Comparison of ENCODE assay signal across 8 cellular contexts in the genomic region with DNA sequence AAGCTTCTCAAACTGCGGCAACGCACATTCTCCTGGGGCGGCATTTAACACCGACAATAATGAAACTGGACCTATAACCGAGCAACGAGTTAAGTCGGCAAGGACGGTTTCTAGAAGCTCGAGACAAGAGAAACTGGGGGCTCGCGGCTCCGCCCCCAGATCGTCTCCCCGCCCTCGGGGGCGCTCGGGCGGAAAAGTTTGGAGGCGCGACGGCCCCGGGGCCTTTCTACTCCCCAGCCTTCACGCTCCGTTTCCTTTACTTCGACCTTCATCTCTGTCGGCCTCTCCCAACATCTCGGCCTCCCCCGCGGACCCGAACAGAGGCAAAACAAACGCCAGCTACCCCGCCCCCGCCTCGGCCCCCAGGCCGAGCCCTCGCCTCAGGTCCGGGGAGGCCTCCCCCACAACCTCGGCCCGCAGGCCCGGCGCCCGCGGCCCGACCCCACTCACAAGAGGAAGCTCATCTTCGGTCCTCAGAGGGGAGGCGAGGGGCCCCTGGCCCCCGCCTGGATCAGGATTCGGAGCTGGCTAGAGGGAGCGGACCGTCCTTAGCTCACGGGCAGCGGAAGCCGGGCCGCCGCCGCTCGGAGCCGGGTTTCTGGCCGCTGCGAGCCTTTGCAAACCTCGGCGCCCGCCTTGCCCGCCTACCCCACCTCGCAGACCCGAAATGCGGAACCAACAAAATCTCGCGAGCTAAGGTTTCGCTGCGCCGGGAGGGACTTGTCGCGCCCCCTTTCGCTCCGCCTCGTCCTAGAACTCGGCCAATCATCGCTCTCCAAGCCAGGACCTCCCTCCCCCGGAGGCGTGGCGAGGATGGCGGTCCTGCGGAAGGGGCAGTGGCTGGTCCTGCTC. TPM values are rescaled to one million over a fixed set of nuclear protein-coding genes. Genes with fewer than 3 reads are reported as not detected.
DNase-seq lines count a peak whose midpoint lies in the region; ATAC-seq and TF ChIP-seq lines count a peak whose summit lies in the region.

A gene (minus strand): TSS at position 669 of the 852 bp plus-strand sequence. CDS start 205 bp downstream, at position 464.

- H3K27ac Mint-ChIP-seq in T-helper 2 cell treated with Interferon-gamma antibody and Interleukin-4, amounts not matched to agents 5 μg/mL and 100 μg/mL, for 36 hours: peak within 1 kb of the TSS; percentile 83

- H3K27me3 ChIP-seq in ascending aorta (no peaks in the 10 kb centered on the region), right atrium auricular region (no peaks in the 10 kb centered on the region), uterus (no peaks in the 10 kb centered on the region)

- H3K9me3 Mint-ChIP-seq in T-helper 2 cell treated with Interferon-gamma antibody and Interleukin-4, amounts not matched to agents 5 μg/mL and 100 μg/mL, for 36 hours: no peaks in the 10 kb centered on the region

- H3K27ac ChIP-seq in ascending aorta: peak within 1 kb of the TSS; percentile 88 to 98
- peak within 1 kb of the TSS; percentile 92 to 97 for H3K27ac ChIP-seq in right atrium auricular region
- H3K27ac ChIP-seq in uterus: peak within 1 kb of the TSS; percentile 91 to 96

- H3K36me3 ChIP-seq in ascending aorta (peaks cover 0 to 5% of the 10 kb centered on the region in 2 donors), right atrium auricular region (no peaks in the 10 kb centered on the region), uterus (no peaks in the 10 kb centered on the region)

- intact Hi-C loops in ascending aorta (cut with DNase I): loop anchor here (1.0 to 5.0 kb wide), 4 partner anchors 20 to 350 kb away; a partner anchor contains a TSS
- intact Hi-C loops in uterus (cut with DNase I; ENCODE audit: low total_unique reads): no loop called here

- H3K4me3 ChIP-seq in ascending aorta: peak within 1 kb of the TSS; percentile 76 to 100
- peak within 1 kb of the TSS; percentile 81 to 98 for H3K4me3 ChIP-seq in right atrium auricular region
- H3K4me3 ChIP-seq in uterus: peak within 1 kb of the TSS; percentile 74 to 87

- peaks cover 39% of the 10 kb centered on the region for H3K4me1 Mint-ChIP-seq in T-helper 2 cell treated with Interferon-gamma antibody and Interleukin-4, amounts not matched to agents 5 μg/mL and 100 μg/mL, for 36 hours (ENCODE audit: low read depth)

- TF ChIP-seq POLR2A in uterus (IDR thresholded peaks at IDR 0.05): peak; percentile 90 to 92

- H3K36me3 Mint-ChIP-seq in T-helper 2 cell treated with Interferon-gamma antibody and Interleukin-4, amounts not matched to agents 5 μg/mL and 100 μg/mL, for 36 hours (ENCODE audit: low read depth): peaks cover 26% of the 10 kb centered on the region

- H3K4me1 ChIP-seq in ascending aorta (peaks cover 0 to 26% of the 10 kb centered on the region in 2 donors), right atrium auricular region (peaks cover 0 to 25% of the 10 kb centered on the region in 2 donors), uterus (peaks cover 0 to 6% of the 10 kb centered on the region in 2 donors)

- no peaks in the 10 kb centered on the region for H3K27me3 Mint-ChIP-seq in T-helper 2 cell treated with Interferon-gamma antibody and Interleukin-4, amounts not matched to agents 5 μg/mL and 100 μg/mL, for 36 hours (ENCODE audit: low read depth)

- TF ChIP-seq CTCF in ascending aorta (IDR thresholded peaks at IDR 0.05) (no peak), right atrium auricular region (IDR thresholded peaks at IDR 0.05) (no peak), uterus (IDR thresholded peaks at IDR 0.05) (peak in 2 of 4 experiments; percentile 5 to 25)

- H3K4me3 Mint-ChIP-seq in T-helper 2 cell treated with Interferon-gamma antibody and Interleukin-4, amounts not matched to agents 5 μg/mL and 100 μg/mL, for 36 hours: peak within 1 kb of the TSS; percentile 89

- DNase-seq in NCI-H1930 (lab: John Stamatoyannopoulos, UW) (peak; percentile 97 to 98), ascending aorta (ENCODE audit: low spot score in 2 of 2) (peak; percentile 91 to 99), right atrium auricular region (ENCODE audit: low spot score) (peak; percentile 95), pulmonary artery endothelial cell (ENCODE audit: low read depth, low spot score) (peak; percentile 95), uterus (peak; percentile 97 to 98)
- DNase-seq in T-helper 2 cell treated with Interferon-gamma antibody and Interleukin-4, amounts not matched to agents 5 μg/mL and 100 μg/mL, for 36 hours (ENCODE audit: low spot score): peak; percentile 97

- peak; percentile 84 for ATAC-seq in GM18502 (IDR thresholded peaks at IDR 0.05; ENCODE audit: poor library complexity, unreplicated experiment)
- ATAC-seq in HG02970 (IDR thresholded peaks at IDR 0.05; ENCODE audit: low FRiP score, unreplicated experiment): peak; percentile 86

- H3K9me3 ChIP-seq in ascending aorta (no peaks in the 10 kb centered on the region), right atrium auricular region (no peaks in the 10 kb centered on the region), uterus (no peaks in the 10 kb centered on the region)

RNA-seq across cellular contexts. Expression of the gene that starts here (rescaled TPM):
- total RNA-seq in ascending aorta (56.8 TPM), right atrium auricular region (10 to 100 TPM; 47.8 TPM), pulmonary artery endothelial cell (94.8 and 122 TPM in 2 replicates), uterus (100 to 1,000 TPM in 2 of 4 donors, 10 to 100 TPM in 2; 63.0 to 161 (median 95.3) TPM)

Comparison
In these comparisons a context has a peak if more than half of its experiments do, and no peak if none do; other contexts are left out.
1. Peak in every context shown above with its lines: DNase-seq, ATAC-seq, H3K4me3 ChIP-seq and H3K27ac ChIP-seq.